ENCODE assay signal across 26 cellular contexts in genomic region chr2:41894563-41895333, GRCh38.
A peak's percentile ranks its signal among the peaks of the same experiment; 100 is the strongest.
DNase-seq lines count a peak whose midpoint lies in the region; ATAC-seq and TF ChIP-seq lines count a peak whose summit lies in the region.
"Had no signal": no experiment of that assay in that cellular context is flagged by ENCODE, and none has a peak within 500 bp of the region (broad histone marks: within the 10 kb centered on the region; RNA-seq: fewer than 3 reads in every experiment).

No MANE protein-coding gene starts in this region.

- H3K27ac Mint-ChIP-seq in MCF 10A (ENCODE audit: low read depth, unreplicated experiment) (no peak overlapping the region), mesothelial cell of epicardium (no peak overlapping the region)
- no peak overlapping the region for H3K27ac Mint-ChIP-seq in activated CD8-positive, alpha-beta memory T cell treated with anti-CD3 and anti-CD28 coated beads, Interleukin-2, amount 10 ng/mL, durations not matched to agents 7 days and 5 days
- H3K27ac Mint-ChIP-seq: activated CD4-positive, alpha-beta T cell treated with anti-CD3 and anti-CD28 coated beads for 36 hours; activated CD8-positive, alpha-beta T cell treated with anti-CD3 and anti-CD28 coated beads for 36 hours; activated naive CD4-positive, alpha-beta T cell treated with anti-CD3 and anti-CD28 coated beads, Interleukin-2, amount 50 U/mL, for 72 hours; GM23338; HFFc6; naive thymus-derived CD4-positive, alpha-beta T cell; stimulated activated naive B cell treated with anti-CD40 and anti-IgM and Interleukin-4, amounts not matched to agents 10 μg/mL and 1 μg/mL and 100 μg/mL, for 72 hours had no signal

- peak; percentile 25 for DNase-seq in MCF 10A (ENCODE audit: unreplicated experiment)
- no peak for DNase-seq in breast epithelium (ENCODE audit: low spot score in 2 of 2)
- DNase-seq in mammary epithelial cell, result peak; percentile 56
- peak; percentile 79 for DNase-seq in left lobe of liver (ENCODE audit: low spot score)
- DNase-seq in stimulated activated CD4-positive, alpha-beta T cell treated with anti-CD3 and anti-CD28 coated beads, Interleukin-1b, Interleukin-23, amount 100 ng/mL, for 48 hours, result no peak
- DNase-seq in activated CD8-positive, alpha-beta memory T cell treated with anti-CD3 and anti-CD28 coated beads, Interleukin-2, amount 10 ng/mL, durations not matched to agents 7 days and 5 days, result no peak
- no peak for DNase-seq in mesothelial cell of epicardium (ENCODE audit: low spot score in 2 of 2, unreplicated experiment in 2 of 2)
- DNase-seq: activated CD4-positive, alpha-beta T cell treated with anti-CD3 and anti-CD28 coated beads for 36 hours; activated CD8-positive, alpha-beta T cell treated with anti-CD3 and anti-CD28 coated beads for 36 hours; activated T-cell treated with anti-CD3 and anti-CD28 coated beads for 4 hours; amygdala; HFFc6; left ventricle myocardium inferior; naive thymus-derived CD4-positive, alpha-beta T cell; NCI-H1092; NCI-H1694 treated with DMSO at 0.1 percent for 48 hours; NCI-H446 treated with DMSO at 0.1 percent for 48 hours; nucleus accumbens; psoas muscle; SHP77 treated with DMSO at 0.1 percent for 48 hours; stimulated activated naive B cell treated with anti-CD40 and anti-IgM and Interleukin-4, amounts not matched to agents 10 μg/mL and 1 μg/mL and 100 μg/mL, for 72 hours had no signal

- H3K4me1 Mint-ChIP-seq in MCF 10A (ENCODE audit: insufficient read depth, unreplicated experiment) (peaks cover 5% of the 10 kb centered on the region), mesothelial cell of epicardium (peaks cover 26% of the 10 kb centered on the region)
- H3K4me1 Mint-ChIP-seq in activated CD8-positive, alpha-beta memory T cell treated with anti-CD3 and anti-CD28 coated beads, Interleukin-2, amount 10 ng/mL, durations not matched to agents 7 days and 5 days, result peaks cover 21% of the 10 kb centered on the region
- H3K4me1 Mint-ChIP-seq: activated CD4-positive, alpha-beta T cell treated with anti-CD3 and anti-CD28 coated beads for 36 hours; GM23338; stimulated activated naive B cell treated with anti-CD40 and anti-IgM and Interleukin-4, amounts not matched to agents 10 μg/mL and 1 μg/mL and 100 μg/mL, for 72 hours had no signal

- no peak overlapping the region for H3K4me3 Mint-ChIP-seq in MCF 10A (ENCODE audit: unreplicated experiment)
- no peak overlapping the region for H3K4me3 Mint-ChIP-seq in activated CD8-positive, alpha-beta memory T cell treated with anti-CD3 and anti-CD28 coated beads, Interleukin-2, amount 10 ng/mL, durations not matched to agents 7 days and 5 days
- H3K4me3 Mint-ChIP-seq in mesothelial cell of epicardium, result no peak overlapping the region
- H3K4me3 Mint-ChIP-seq: activated CD4-positive, alpha-beta T cell treated with anti-CD3 and anti-CD28 coated beads for 36 hours; activated CD8-positive, alpha-beta T cell treated with anti-CD3 and anti-CD28 coated beads for 36 hours; GM23338; HFFc6; naive thymus-derived CD4-positive, alpha-beta T cell; stimulated activated naive B cell treated with anti-CD40 and anti-IgM and Interleukin-4, amounts not matched to agents 10 μg/mL and 1 μg/mL and 100 μg/mL, for 72 hours had no signal

- no peak overlapping the region for H3K4me3 ChIP-seq in breast epithelium
- no peak overlapping the region for H3K4me3 ChIP-seq in mammary epithelial cell (replicated peaks in 1 of 3; ENCODE audit: insufficient read depth in 1 of 3, low read depth in 2 of 3, low read length in 3 of 3)
- H3K4me3 ChIP-seq: GM23338, left ventricle myocardium inferior, psoas muscle had no signal

- dilution Hi-C loops in mammary epithelial cell (cut with HindIII; ENCODE audit: low sequenced_read_pairs), result no loop called here

- ATAC-seq in left lobe of liver (peak; percentile 89), GM18511 (IDR thresholded peaks at IDR 0.05; ENCODE audit: unreplicated experiment) (no peak)
- no peak for ATAC-seq in activated CD8-positive, alpha-beta memory T cell treated with anti-CD3 and anti-CD28 coated beads, Interleukin-2, amount 10 ng/mL, durations not matched to agents 7 days and 5 days
- ATAC-seq: activated CD4-positive, alpha-beta T cell treated with anti-CD3 and anti-CD28 coated beads for 36 hours; activated CD8-positive, alpha-beta T cell treated with anti-CD3 and anti-CD28 coated beads for 36 hours; activated naive CD4-positive, alpha-beta T cell treated with anti-CD3 and anti-CD28 coated beads, Interleukin-2, amount 50 U/mL, for 72 hours; GM23338; naive thymus-derived CD4-positive, alpha-beta T cell; stimulated activated naive B cell treated with anti-CD40 and anti-IgM and Interleukin-4, amounts not matched to agents 10 μg/mL and 1 μg/mL and 100 μg/mL, for 72 hours had no signal

- POLR2A ChIA-PET in MCF 10A (lab: Yijun Ruan, JAX), result interaction anchor here (3.0 kb wide), 1 partner anchor 11 kb away, joined by 13 read pairs; no protein-coding TSS in a partner anchor

- H3K9me3 ChIP-seq in breast epithelium (no peaks in the 10 kb centered on the region), mammary epithelial cell (replicated peaks; ENCODE audit: insufficient read depth, low read length) (no peaks in the 10 kb centered on the region)
- H3K9me3 ChIP-seq: left ventricle myocardium inferior, psoas muscle had no signal

- WGBS in mammary epithelial cell (ENCODE audit: low coverage, missing lambda C conversion rate), result 74% methylated on average over 5 of the region's 5 CpGs

- BruUV-seq in MCF 10A (replicated peaks; lab: Mats Ljungman, UMichigan) (no TSS peak), mammary epithelial cell (replicated peaks; lab: Mats Ljungman, UMichigan) (no TSS peak)

- TF ChIP-seq CTCF in MCF 10A (IDR thresholded peaks at IDR 0.05; ENCODE audit: unreplicated experiment), result no peak
- TF ChIP-seq CTCF in breast epithelium (IDR thresholded peaks at IDR 0.05), result no peak
- no peak for TF ChIP-seq CTCF in mammary epithelial cell (conservative IDR thresholded peaks at IDR 0.05 in 1 of 2, IDR thresholded peaks at IDR 0.05 in 1 of 2; ENCODE audit: extremely low read depth in 1 of 2, insufficient read depth in 1 of 2, low read depth in 1 of 2, low read length in 2 of 2)
- no peak for TF ChIP-seq CTCF in mesothelial cell of epicardium (IDR thresholded peaks at IDR 0.05; ENCODE audit: unreplicated experiment)

- TF ChIP-seq POLR2A in breast epithelium (IDR thresholded peaks at IDR 0.05), result no peak

- no peaks in the 10 kb centered on the region for H4K20me1 ChIP-seq in mammary epithelial cell (ENCODE audit: insufficient read depth, low read length)

- CTCF ChIA-PET in MCF 10A (lab: Yijun Ruan, JAX), result interaction anchor here (1.0 to 1.9 kb wide), 3 partner anchors 10 to 35 kb away, joined by 3 to 7 read pairs (median 5); no protein-coding TSS in a partner anchor
- CTCF ChIA-PET in mammary epithelial cell (lab: Charles Lee; ENCODE audit: low non-redundant PET), result interaction anchor here (0.5 kb wide), 1 partner anchor 14 kb away, joined by 4 read pairs; no protein-coding TSS in a partner anchor
- CTCF ChIA-PET in activated CD8-positive, alpha-beta memory T cell treated with anti-CD3 and anti-CD28 coated beads, Interleukin-2, amount 10 ng/mL, durations not matched to agents 7 days and 5 days (lab: Charles Lee), result interaction anchor here (2.4 kb wide), 1 partner anchor 26 kb away, joined by 13 read pairs; no protein-coding TSS in a partner anchor

- no peaks in the 10 kb centered on the region for H3K4me1 ChIP-seq in breast epithelium
- H3K4me1 ChIP-seq in mammary epithelial cell (ENCODE audit: insufficient read depth, low read length), result peaks cover 3% of the 10 kb centered on the region
- H3K4me1 ChIP-seq: psoas muscle had no signal

- no peaks in the 10 kb centered on the region for H3K27me3 Mint-ChIP-seq in MCF 10A (ENCODE audit: insufficient read depth, unreplicated experiment)
- peaks cover 83% of the 10 kb centered on the region for H3K27me3 Mint-ChIP-seq in activated CD8-positive, alpha-beta memory T cell treated with anti-CD3 and anti-CD28 coated beads, Interleukin-2, amount 10 ng/mL, durations not matched to agents 7 days and 5 days
- H3K27me3 Mint-ChIP-seq in mesothelial cell of epicardium (ENCODE audit: low read depth), result no peaks in the 10 kb centered on the region
- H3K27me3 Mint-ChIP-seq: activated CD4-positive, alpha-beta T cell treated with anti-CD3 and anti-CD28 coated beads for 36 hours; activated CD8-positive, alpha-beta T cell treated with anti-CD3 and anti-CD28 coated beads for 36 hours had no signal

- intact Hi-C loops in MCF 10A (cut with micrococcal nuclease) (no loop called here), breast epithelium (cut with DNase I; ENCODE audit: low total_unique reads) (no loop called here), mammary epithelial cell (cut with micrococcal nuclease) (no loop called here)

- in situ Hi-C loops in mammary epithelial cell (cut with MboI; ENCODE audit: low sequenced_read_pairs in 2 of 2), result no loop called here

- no peak overlapping the region for H3K4me2 ChIP-seq in mammary epithelial cell (ENCODE audit: insufficient read depth, low read depth, low read length)
- H3K4me2 ChIP-seq: GM23338 had no signal

- H3K36me3 ChIP-seq in breast epithelium, result no peaks in the 10 kb centered on the region
- no peaks in the 10 kb centered on the region for H3K36me3 ChIP-seq in mammary epithelial cell (ENCODE audit: insufficient read depth, low read length)
- H3K36me3 ChIP-seq: left ventricle myocardium inferior had no signal

- H3K36me3 Mint-ChIP-seq in MCF 10A (ENCODE audit: insufficient read depth, unreplicated experiment), result peaks cover 4% of the 10 kb centered on the region
- no peaks in the 10 kb centered on the region for H3K36me3 Mint-ChIP-seq in activated CD8-positive, alpha-beta memory T cell treated with anti-CD3 and anti-CD28 coated beads, Interleukin-2, amount 10 ng/mL, durations not matched to agents 7 days and 5 days
- no peaks in the 10 kb centered on the region for H3K36me3 Mint-ChIP-seq in mesothelial cell of epicardium
- H3K36me3 Mint-ChIP-seq: activated naive CD4-positive, alpha-beta T cell treated with anti-CD3 and anti-CD28 coated beads, Interleukin-2, amount 50 U/mL, for 72 hours; naive thymus-derived CD4-positive, alpha-beta T cell; stimulated activated naive B cell treated with anti-CD40 and anti-IgM and Interleukin-4, amounts not matched to agents 10 μg/mL and 1 μg/mL and 100 μg/mL, for 72 hours had no signal

- H3K27ac ChIP-seq in breast epithelium, result no peak overlapping the region
- no peak overlapping the region for H3K27ac ChIP-seq in mammary epithelial cell (ENCODE audit: insufficient read depth, low read depth, low read length)
- H3K27ac ChIP-seq: 22Rv1, C4-2B, left ventricle myocardium inferior, psoas muscle had no signal

- no peak overlapping the region for H3K9ac ChIP-seq in mammary epithelial cell (ENCODE audit: insufficient read depth, low read length)

- no peaks in the 10 kb centered on the region for H3K27me3 ChIP-seq in breast epithelium
- H3K27me3 ChIP-seq in mammary epithelial cell (ENCODE audit: insufficient read depth, low read length), result no peaks in the 10 kb centered on the region

- no peak overlapping the region for H2AFZ ChIP-seq in mammary epithelial cell (ENCODE audit: low read depth, low read length)
- H2AFZ ChIP-seq: GM23338 had no signal

- no peaks in the 10 kb centered on the region for H3K79me2 ChIP-seq in mammary epithelial cell (ENCODE audit: insufficient read depth, low read length)

- no peaks in the 10 kb centered on the region for H3K9me3 Mint-ChIP-seq in MCF 10A (ENCODE audit: unreplicated experiment)
- H3K9me3 Mint-ChIP-seq in activated CD8-positive, alpha-beta memory T cell treated with anti-CD3 and anti-CD28 coated beads, Interleukin-2, amount 10 ng/mL, durations not matched to agents 7 days and 5 days (ENCODE audit: low read depth), result no peaks in the 10 kb centered on the region
- no peaks in the 10 kb centered on the region for H3K9me3 Mint-ChIP-seq in mesothelial cell of epicardium
- H3K9me3 Mint-ChIP-seq: activated CD8-positive, alpha-beta T cell treated with anti-CD3 and anti-CD28 coated beads for 36 hours; activated naive CD4-positive, alpha-beta T cell treated with anti-CD3 and anti-CD28 coated beads, Interleukin-2, amount 50 U/mL, for 72 hours; GM23338; HFFc6; stimulated activated naive B cell treated with anti-CD40 and anti-IgM and Interleukin-4, amounts not matched to agents 10 μg/mL and 1 μg/mL and 100 μg/mL, for 72 hours had no signal

Comparison
In these comparisons a context has a peak if more than half of its experiments do, and no peak if none do; other contexts are left out.
1. DNase-seq: peak in MCF 10A (single experiment), mammary epithelial cell (single experiment) and left lobe of liver (single experiment); none in breast epithelium (0 of 2), stimulated activated CD4-positive, alpha-beta T cell treated with anti-CD3 and anti-CD28 coated beads, Interleukin-1b, Interleukin-23, amount 100 ng/mL, for 48 hours (single experiment), activated CD8-positive, alpha-beta memory T cell treated with anti-CD3 and anti-CD28 coated beads, Interleukin-2, amount 10 ng/mL, durations not matched to agents 7 days and 5 days (single experiment) and mesothelial cell of epicardium (0 of 2).